Comparison of ENCODE assay signal across 14 cellular contexts in genomic region chr11:129315781-129316579, GRCh38. TPM values are rescaled to one million over a fixed set of nuclear protein-coding genes. Genes with fewer than 3 reads are reported as not detected.
DNase-seq lines count a peak whose midpoint lies in the region; ATAC-seq and TF ChIP-seq lines count a peak whose summit lies in the region.
"Had no signal": no experiment of that assay in that cellular context is flagged by ENCODE, and none has a peak within 500 bp of the region (broad histone marks: within the 10 kb centered on the region; RNA-seq: fewer than 3 reads in every experiment).

No MANE protein-coding gene starts in this region.

- H3K4me3 Mint-ChIP-seq in activated CD8-positive, alpha-beta memory T cell treated with anti-CD3 and anti-CD28 coated beads, Interleukin-2, amount 10 ng/mL, durations not matched to agents 7 days and 5 days: no peak overlapping the region

- no peaks in the 10 kb centered on the region for H3K4me1 Mint-ChIP-seq in activated CD8-positive, alpha-beta memory T cell treated with anti-CD3 and anti-CD28 coated beads, Interleukin-2, amount 10 ng/mL, durations not matched to agents 7 days and 5 days

- intact Hi-C loops in prostate gland (cut with DNase I): no loop called here

- CTCF ChIA-PET in activated CD8-positive, alpha-beta memory T cell treated with anti-CD3 and anti-CD28 coated beads, Interleukin-2, amount 10 ng/mL, durations not matched to agents 7 days and 5 days (lab: Charles Lee): interaction anchor here (1.3 kb wide), 1 partner anchor 16 kb away, joined by 4 read pairs; no protein-coding TSS in a partner anchor

- H3K27ac ChIP-seq in foreskin keratinocyte (no peak overlapping the region), prostate gland (peak overlapping the region in 1 of 2 donors; percentile 15)
- H3K27ac ChIP-seq: ascending aorta had no signal

- no peaks in the 10 kb centered on the region for H3K9me3 Mint-ChIP-seq in activated CD8-positive, alpha-beta memory T cell treated with anti-CD3 and anti-CD28 coated beads, Interleukin-2, amount 10 ng/mL, durations not matched to agents 7 days and 5 days (ENCODE audit: low read depth)

- 44% methylated on average over 12 of the region's 12 CpGs for WGBS in prostate gland

- H3K36me3 ChIP-seq in prostate gland: no peaks in the 10 kb centered on the region
- H3K36me3 ChIP-seq: ascending aorta had no signal

- no peak overlapping the region for H3K27ac Mint-ChIP-seq in activated CD8-positive, alpha-beta memory T cell treated with anti-CD3 and anti-CD28 coated beads, Interleukin-2, amount 10 ng/mL, durations not matched to agents 7 days and 5 days

- no peak for TF ChIP-seq POLR2A in prostate gland (IDR thresholded peaks at IDR 0.05)

- no peak overlapping the region for H3K4me3 ChIP-seq in prostate gland
- H3K4me3 ChIP-seq: ascending aorta had no signal

- no peaks in the 10 kb centered on the region for H3K9me3 ChIP-seq in prostate gland
- H3K9me3 ChIP-seq: ascending aorta had no signal

- ATAC-seq in foreskin keratinocyte (peak; percentile 56), GM19467 (IDR thresholded peaks at IDR 0.05; ENCODE audit: unreplicated experiment) (no peak)
- ATAC-seq in activated CD8-positive, alpha-beta memory T cell treated with anti-CD3 and anti-CD28 coated beads, Interleukin-2, amount 10 ng/mL, durations not matched to agents 7 days and 5 days: no peak

- no peaks in the 10 kb centered on the region for H3K27me3 ChIP-seq in foreskin keratinocyte
- H3K27me3 ChIP-seq in prostate gland (replicated peaks; ENCODE audit: insufficient read depth): no peaks in the 10 kb centered on the region
- H3K27me3 ChIP-seq: ascending aorta had no signal

- no peaks in the 10 kb centered on the region for H3K4me1 ChIP-seq in foreskin keratinocyte
- no peaks in the 10 kb centered on the region for H3K4me1 ChIP-seq in prostate gland (replicated peaks)
- H3K4me1 ChIP-seq: ascending aorta had no signal

- no peaks in the 10 kb centered on the region for H3K27me3 Mint-ChIP-seq in activated CD8-positive, alpha-beta memory T cell treated with anti-CD3 and anti-CD28 coated beads, Interleukin-2, amount 10 ng/mL, durations not matched to agents 7 days and 5 days

- DNase-seq in NCI-H1092 (lab: John Stamatoyannopoulos, UW) (peak; percentile 83), NCI-H748 (lab: John Stamatoyannopoulos, UW; ENCODE audit: unreplicated experiment) (peak; percentile 96), foreskin keratinocyte (peak; percentile 32 to 54), prostate gland (ENCODE audit: low spot score) (peak; percentile 58), amygdala (lab: John Stamatoyannopoulos, UW) (no peak), 8988T (no peak)
- no peak for DNase-seq in activated CD8-positive, alpha-beta memory T cell treated with anti-CD3 and anti-CD28 coated beads, Interleukin-2, amount 10 ng/mL, durations not matched to agents 7 days and 5 days
- DNase-seq: activated CD4-positive, alpha-beta T cell treated with anti-CD3 and anti-CD28 coated beads, Interleukin-2, amount 50 U/mL, for 48 hours; IMR-90; stimulated activated CD4-positive, alpha-beta T cell treated with anti-CD3 and anti-CD28 coated beads, Interleukin-1b, Interleukin-23, amount 100 ng/mL, for 48 hours had no signal

- no peaks in the 10 kb centered on the region for H3K36me3 Mint-ChIP-seq in activated CD8-positive, alpha-beta memory T cell treated with anti-CD3 and anti-CD28 coated beads, Interleukin-2, amount 10 ng/mL, durations not matched to agents 7 days and 5 days

- no peak for TF ChIP-seq CTCF in foreskin keratinocyte (conservative IDR thresholded peaks at IDR 0.05)
- TF ChIP-seq CTCF in prostate gland (IDR thresholded peaks at IDR 0.05): peak in 1 of 4 experiments; percentile 4

RNA-seq across cellular contexts. Expression of gene BARX2, which starts 59.7 kb away (rescaled TPM):
- total RNA-seq in foreskin keratinocyte (0.65 and 1.8 TPM in 2 replicates), prostate gland (1 to 10 TPM; 3.4 to 5.7 TPM)
- polyA plus RNA-seq in foreskin keratinocyte: 1.2 and 2.3 TPM in 2 replicates
- total RNA-seq in activated CD8-positive, alpha-beta memory T cell treated with anti-CD3 and anti-CD28 coated beads, Interleukin-2, amount 10 ng/mL, durations not matched to agents 7 days and 5 days: under 1 TPM in 1 of 2 experiments, not detected in 1; 0.23 TPM
- total RNA-seq: ascending aorta, IMR-90, RPMI7951, subcutaneous adipose tissue had no signal
- polyA plus RNA-seq: IMR-90 had no signal

Comparison
In these comparisons a context has a peak if more than half of its experiments do, and no peak if none do; other contexts are left out.
1. DNase-seq: peak in NCI-H1092 (single experiment), NCI-H748 (single experiment), foreskin keratinocyte (2 of 2) and prostate gland (single experiment); none in activated CD8-positive, alpha-beta memory T cell treated with anti-CD3 and anti-CD28 coated beads, Interleukin-2, amount 10 ng/mL, durations not matched to agents 7 days and 5 days (single experiment), amygdala (0 of 56) and 8988T (single experiment).